1 cellular context compared by ENCODE assay signal in the genomic region with DNA sequence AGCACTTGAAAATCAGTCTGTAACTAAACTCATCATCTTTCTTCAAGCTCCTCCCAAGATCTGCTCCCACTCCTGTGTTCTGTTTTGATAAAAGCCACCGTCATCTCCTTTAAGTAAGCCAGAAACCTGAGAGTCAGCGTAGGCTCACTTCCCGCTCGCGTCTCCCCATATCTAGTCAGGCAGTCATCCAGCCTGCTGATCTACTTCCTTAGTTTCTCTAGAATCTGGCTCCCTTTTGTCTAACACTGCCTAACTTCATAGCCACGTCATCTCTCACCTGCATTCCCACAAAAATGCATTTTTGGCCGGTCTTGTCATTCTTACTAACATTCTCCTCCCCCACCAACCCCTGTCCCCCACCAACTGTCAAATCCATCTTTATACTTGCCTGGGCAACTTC.
TF ChIP-seq lines count a peak whose summit lies in the region.

No MANE protein-coding gene starts in this region.

TF ChIP-seq in GM23338, 12 proteins besides CTCF, POLR2A, EP300 and RAD21 (continued from another document):
- TF ChIP-seq, protein P1, sequence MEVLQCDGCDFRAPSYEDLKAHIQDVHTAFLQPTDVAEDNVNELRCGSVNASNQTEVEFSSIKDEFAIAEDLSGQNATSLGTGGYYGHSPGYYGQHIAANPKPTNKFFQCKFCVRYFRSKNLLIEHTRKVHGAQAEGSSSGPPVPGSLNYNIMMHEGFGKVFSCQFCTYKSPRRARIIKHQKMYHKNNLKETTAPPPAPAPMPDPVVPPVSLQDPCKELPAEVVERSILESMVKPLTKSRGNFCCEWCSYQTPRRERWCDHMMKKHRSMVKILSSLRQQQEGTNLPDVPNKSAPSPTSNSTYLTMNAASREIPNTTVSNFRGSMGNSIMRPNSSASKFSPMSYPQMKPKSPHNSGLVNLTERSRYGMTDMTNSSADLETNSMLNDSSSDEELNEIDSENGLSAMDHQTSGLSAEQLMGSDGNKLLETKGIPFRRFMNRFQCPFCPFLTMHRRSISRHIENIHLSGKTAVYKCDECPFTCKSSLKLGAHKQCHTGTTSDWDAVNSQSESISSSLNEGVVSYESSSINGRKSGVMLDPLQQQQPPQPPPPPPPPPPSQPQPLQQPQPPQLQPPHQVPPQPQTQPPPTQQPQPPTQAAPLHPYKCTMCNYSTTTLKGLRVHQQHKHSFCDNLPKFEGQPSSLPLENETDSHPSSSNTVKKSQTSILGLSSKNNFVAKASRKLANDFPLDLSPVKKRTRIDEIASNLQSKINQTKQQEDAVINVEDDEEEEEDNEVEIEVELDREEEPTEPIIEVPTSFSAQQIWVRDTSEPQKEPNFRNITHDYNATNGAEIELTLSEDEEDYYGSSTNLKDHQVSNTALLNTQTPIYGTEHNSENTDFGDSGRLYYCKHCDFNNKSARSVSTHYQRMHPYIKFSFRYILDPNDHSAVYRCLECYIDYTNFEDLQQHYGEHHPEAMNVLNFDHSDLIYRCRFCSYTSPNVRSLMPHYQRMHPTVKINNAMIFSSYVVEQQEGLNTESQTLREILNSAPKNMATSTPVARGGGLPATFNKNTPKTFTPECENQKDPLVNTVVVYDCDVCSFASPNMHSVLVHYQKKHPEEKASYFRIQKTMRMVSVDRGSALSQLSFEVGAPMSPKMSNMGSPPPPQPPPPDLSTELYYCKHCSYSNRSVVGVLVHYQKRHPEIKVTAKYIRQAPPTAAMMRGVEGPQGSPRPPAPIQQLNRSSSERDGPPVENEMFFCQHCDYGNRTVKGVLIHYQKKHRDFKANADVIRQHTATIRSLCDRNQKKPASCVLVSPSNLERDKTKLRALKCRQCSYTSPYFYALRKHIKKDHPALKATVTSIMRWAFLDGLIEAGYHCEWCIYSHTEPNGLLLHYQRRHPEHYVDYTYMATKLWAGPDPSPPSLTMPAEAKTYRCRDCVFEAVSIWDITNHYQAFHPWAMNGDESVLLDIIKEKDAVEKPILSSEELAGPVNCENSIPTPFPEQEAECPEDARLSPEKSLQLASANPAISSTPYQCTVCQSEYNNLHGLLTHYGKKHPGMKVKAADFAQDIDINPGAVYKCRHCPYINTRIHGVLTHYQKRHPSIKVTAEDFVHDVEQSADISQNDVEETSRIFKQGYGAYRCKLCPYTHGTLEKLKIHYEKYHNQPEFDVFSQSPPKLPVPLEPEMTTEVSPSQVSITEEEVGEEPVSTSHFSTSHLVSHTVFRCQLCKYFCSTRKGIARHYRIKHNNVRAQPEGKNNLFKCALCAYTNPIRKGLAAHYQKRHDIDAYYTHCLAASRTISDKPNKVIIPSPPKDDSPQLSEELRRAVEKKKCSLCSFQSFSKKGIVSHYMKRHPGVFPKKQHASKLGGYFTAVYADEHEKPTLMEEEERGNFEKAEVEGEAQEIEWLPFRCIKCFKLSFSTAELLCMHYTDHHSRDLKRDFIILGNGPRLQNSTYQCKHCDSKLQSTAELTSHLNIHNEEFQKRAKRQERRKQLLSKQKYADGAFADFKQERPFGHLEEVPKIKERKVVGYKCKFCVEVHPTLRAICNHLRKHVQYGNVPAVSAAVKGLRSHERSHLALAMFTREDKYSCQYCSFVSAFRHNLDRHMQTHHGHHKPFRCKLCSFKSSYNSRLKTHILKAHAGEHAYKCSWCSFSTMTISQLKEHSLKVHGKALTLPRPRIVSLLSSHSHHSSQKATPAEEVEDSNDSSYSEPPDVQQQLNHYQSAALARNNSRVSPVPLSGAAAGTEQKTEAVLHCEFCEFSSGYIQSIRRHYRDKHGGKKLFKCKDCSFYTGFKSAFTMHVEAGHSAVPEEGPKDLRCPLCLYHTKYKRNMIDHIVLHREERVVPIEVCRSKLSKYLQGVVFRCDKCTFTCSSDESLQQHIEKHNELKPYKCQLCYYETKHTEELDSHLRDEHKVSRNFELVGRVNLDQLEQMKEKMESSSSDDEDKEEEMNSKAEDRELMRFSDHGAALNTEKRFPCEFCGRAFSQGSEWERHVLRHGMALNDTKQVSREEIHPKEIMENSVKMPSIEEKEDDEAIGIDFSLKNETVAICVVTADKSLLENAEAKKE (CRISPR knock-in tag; IDR thresholded peaks at IDR 0.05) = no peak
- TF ChIP-seq EZH2 (IDR thresholded peaks at IDR 0.05; ENCODE audit: low read depth, unreplicated experiment) (no peak), STAT1 (IDR thresholded peaks at IDR 0.05; ENCODE audit: unreplicated experiment) (no peak), JUNB (IDR thresholded peaks at IDR 0.05; ENCODE audit: unreplicated experiment) (no peak), NANOG (IDR thresholded peaks at IDR 0.05; ENCODE audit: borderline replicate concordance) (no peak)
- TF ChIP-seq, protein P2, sequence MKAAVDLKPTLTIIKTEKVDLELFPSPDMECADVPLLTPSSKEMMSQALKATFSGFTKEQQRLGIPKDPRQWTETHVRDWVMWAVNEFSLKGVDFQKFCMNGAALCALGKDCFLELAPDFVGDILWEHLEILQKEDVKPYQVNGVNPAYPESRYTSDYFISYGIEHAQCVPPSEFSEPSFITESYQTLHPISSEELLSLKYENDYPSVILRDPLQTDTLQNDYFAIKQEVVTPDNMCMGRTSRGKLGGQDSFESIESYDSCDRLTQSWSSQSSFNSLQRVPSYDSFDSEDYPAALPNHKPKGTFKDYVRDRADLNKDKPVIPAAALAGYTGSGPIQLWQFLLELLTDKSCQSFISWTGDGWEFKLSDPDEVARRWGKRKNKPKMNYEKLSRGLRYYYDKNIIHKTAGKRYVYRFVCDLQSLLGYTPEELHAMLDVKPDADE (IDR thresholded peaks at IDR 0.05) = no peak
